37 cellular contexts compared by ENCODE assay signal in genomic region chr12:65747338-65747737, GRCh38.
"Had no signal": no experiment of that assay in that cellular context is flagged by ENCODE, and none has a peak within 500 bp of the region (broad histone marks: within the 10 kb centered on the region; RNA-seq: fewer than 3 reads in every experiment).

No MANE protein-coding gene starts in this region.

- H3K9me3 ChIP-seq: adrenal gland, body of pancreas, breast epithelium had no signal

- H3K27me3 ChIP-seq: brain microvascular endothelial cell had no signal

- H3K4me3 Mint-ChIP-seq: activated B cell treated with CpG ODN at 0.5 μM for 24 hours; activated CD4-positive, alpha-beta memory T cell treated with anti-CD3 and anti-CD28 coated beads for 36 hours; activated CD4-positive, alpha-beta T cell treated with anti-CD3 and anti-CD28 coated beads, Interleukin-2, amount 10 ng/mL, durations not matched to agents 24 days and 14 days; activated CD8-positive, alpha-beta T cell treated with anti-CD3 and anti-CD28 coated beads for 36 hours; activated naive CD4-positive, alpha-beta T cell treated with anti-CD3 and anti-CD28 coated beads for 36 hours; activated naive CD8-positive, alpha-beta T cell treated with anti-CD3 and anti-CD28 coated beads for 36 hours; activated T-cell treated with anti-CD3 and anti-CD28 coated beads, Interleukin-2, amount 50 U/mL, for 4 hours; activated T-cell treated with anti-CD3 and anti-CD28 coated beads, Interleukin-2, amount 50 U/mL, for 72 hours; activated T-helper 1 cell treated with anti-CD3 and anti-CD28 coated beads, Interleukin-12 subunit alpha, Interleukin-12 subunit beta, Interleukin-2, Interleukin-4 antibody, amounts not matched to agents 30 ng/mL and 10 ng/mL and 1 ng/mL, durations not matched to agents 14 hours and 24 hours and 36 hours; activated T-helper 17 cell treated with anti-CD3 and anti-CD28 coated beads, Interleukin-2, amount 50 U/mL, for 72 hours; T-helper 1 cell treated with Interleukin-12 subunit alpha and Interleukin-12 subunit beta and Interleukin-4 antibody, amounts not matched to agents 30 μg/mL and 1 μg/mL, for 36 hours; T-helper 2 cell treated with Interferon-gamma antibody and Interleukin-4, amounts not matched to agents 5 μg/mL and 100 μg/mL, for 36 hours had no signal

- H3K27ac ChIP-seq: adrenal gland, body of pancreas, brain microvascular endothelial cell, breast epithelium, VCaP had no signal

- H3K4me1 Mint-ChIP-seq: activated CD4-positive, alpha-beta T cell treated with anti-CD3 and anti-CD28 coated beads, Interleukin-2, amount 10 ng/mL, durations not matched to agents 24 days and 14 days; activated naive CD8-positive, alpha-beta T cell treated with anti-CD3 and anti-CD28 coated beads for 36 hours; activated T-helper 17 cell treated with anti-CD3 and anti-CD28 coated beads, Interleukin-2, amount 50 U/mL, for 72 hours had no signal

- H3K4me1 ChIP-seq: breast epithelium had no signal

- H3K4me3 ChIP-seq: adrenal gland, body of pancreas, breast epithelium had no signal

- H3K9me3 Mint-ChIP-seq: activated B cell treated with CpG ODN at 0.5 μM for 24 hours; activated CD4-positive, alpha-beta memory T cell treated with anti-CD3 and anti-CD28 coated beads for 36 hours; activated CD4-positive, alpha-beta T cell treated with anti-CD3 and anti-CD28 coated beads, Interleukin-2, amount 10 ng/mL, durations not matched to agents 24 days and 14 days; activated CD8-positive, alpha-beta T cell treated with anti-CD3 and anti-CD28 coated beads for 36 hours; activated naive CD4-positive, alpha-beta T cell treated with anti-CD3 and anti-CD28 coated beads for 36 hours; activated naive CD8-positive, alpha-beta T cell treated with anti-CD3 and anti-CD28 coated beads for 36 hours; activated T-cell treated with anti-CD3 and anti-CD28 coated beads, Interleukin-2, amount 50 U/mL, for 4 hours; activated T-cell treated with anti-CD3 and anti-CD28 coated beads, Interleukin-2, amount 50 U/mL, for 72 hours; activated T-helper 1 cell treated with anti-CD3 and anti-CD28 coated beads, Interleukin-12 subunit alpha, Interleukin-12 subunit beta, Interleukin-2, Interleukin-4 antibody, amounts not matched to agents 30 ng/mL and 10 ng/mL and 1 ng/mL, durations not matched to agents 14 hours and 24 hours and 36 hours; activated T-helper 17 cell treated with anti-CD3 and anti-CD28 coated beads, Interleukin-2, amount 50 U/mL, for 72 hours; T-helper 1 cell treated with Interleukin-12 subunit alpha and Interleukin-12 subunit beta and Interleukin-4 antibody, amounts not matched to agents 30 μg/mL and 1 μg/mL, for 36 hours; T-helper 2 cell treated with Interferon-gamma antibody and Interleukin-4, amounts not matched to agents 5 μg/mL and 100 μg/mL, for 36 hours had no signal

- FAIRE-seq: astrocyte, TTC549 had no signal

- DNase-seq: activated B cell treated with CpG ODN at 0.5 μM for 24 hours; activated CD4-positive, alpha-beta memory T cell treated with anti-CD3 and anti-CD28 coated beads for 36 hours; activated CD4-positive, alpha-beta T cell treated with anti-CD3 and anti-CD28 coated beads for 4 hours; activated CD4-positive, alpha-beta T cell treated with anti-CD3 and anti-CD28 coated beads, Interleukin-2, amount 10 ng/mL, durations not matched to agents 24 days and 14 days; activated CD4-positive, alpha-beta T cell treated with anti-CD3 and anti-CD28 coated beads, Interleukin-2, amount 50 U/mL, for 1 hour; activated CD4-positive, alpha-beta T cell treated with anti-CD3 and anti-CD28 coated beads, Interleukin-2, amount 50 U/mL, for 4 hours; activated CD4-positive, CD25-positive, alpha-beta regulatory T cell treated with anti-CD3 and anti-CD28 coated beads, Interleukin-2, amount 50 U/mL, for 72 hours; activated CD8-positive, alpha-beta memory T cell treated with anti-CD3 and anti-CD28 coated beads, Interleukin-2, amount 50 U/mL, for 4 hours; activated CD8-positive, alpha-beta T cell treated with anti-CD3 and anti-CD28 coated beads for 36 hours; activated effector memory CD4-positive, alpha-beta T cell treated with anti-CD3 and anti-CD28 coated beads, Interleukin-2, amount 50 U/mL, for 16 hours; activated gamma-delta T cell treated with Interleukin-2 at 50 U/mL for 16 hours; activated naive CD4-positive, alpha-beta T cell; activated naive CD4-positive, alpha-beta T cell treated with anti-CD3 and anti-CD28 coated beads for 36 hours; activated naive CD4-positive, alpha-beta T cell treated with anti-CD3 and anti-CD28 coated beads, Interleukin-2, amount 50 U/mL, for 16 hours; activated naive CD8-positive, alpha-beta T cell treated with anti-CD3 and anti-CD28 coated beads for 36 hours; activated T-cell treated with anti-CD3 and anti-CD28 coated beads for 4 hours; activated T-cell treated with anti-CD3 and anti-CD28 coated beads, Interleukin-2, amount 50 U/mL, for 1 hour; activated T-cell treated with anti-CD3 and anti-CD28 coated beads, Interleukin-2, amount 50 U/mL, for 4 hours; activated T-cell treated with anti-CD3 and anti-CD28 coated beads, Interleukin-2, amount 50 U/mL, for 72 hours; adrenal gland; amniotic stem cell; aorta; body of pancreas; brain microvascular endothelial cell; central memory CD4-positive, alpha-beta T cell; T-helper 1 cell; T-helper 2 cell; T-helper 9 cell had no signal

- H3K36me3 ChIP-seq: adrenal gland, brain microvascular endothelial cell, breast epithelium had no signal

- ATAC-seq: activated CD8-positive, alpha-beta T cell treated with anti-CD3 and anti-CD28 coated beads for 36 hours; activated naive CD4-positive, alpha-beta T cell treated with anti-CD3 and anti-CD28 coated beads, Interleukin-2, amount 50 U/mL, for 72 hours; activated T-cell treated with anti-CD3 and anti-CD28 coated beads, Interleukin-2, amount 50 U/mL, for 4 hours; activated T-cell treated with anti-CD3 and anti-CD28 coated beads, Interleukin-2, amount 50 U/mL, for 72 hours; activated T-helper 17 cell treated with anti-CD3 and anti-CD28 coated beads, Interleukin-2, amount 50 U/mL, for 72 hours; body of pancreas had no signal

- H3K27ac Mint-ChIP-seq: activated B cell treated with CpG ODN at 0.5 μM for 24 hours; activated CD4-positive, alpha-beta memory T cell treated with anti-CD3 and anti-CD28 coated beads for 36 hours; activated CD4-positive, alpha-beta T cell treated with anti-CD3 and anti-CD28 coated beads, Interleukin-2, amount 10 ng/mL, durations not matched to agents 24 days and 14 days; activated CD8-positive, alpha-beta T cell treated with anti-CD3 and anti-CD28 coated beads for 36 hours; activated naive CD4-positive, alpha-beta T cell treated with anti-CD3 and anti-CD28 coated beads for 36 hours; activated naive CD4-positive, alpha-beta T cell treated with anti-CD3 and anti-CD28 coated beads, Interleukin-2, amount 50 U/mL, for 72 hours; activated naive CD8-positive, alpha-beta T cell treated with anti-CD3 and anti-CD28 coated beads for 36 hours; activated T-cell treated with anti-CD3 and anti-CD28 coated beads, Interleukin-2, amount 50 U/mL, for 72 hours; activated T-helper 1 cell treated with anti-CD3 and anti-CD28 coated beads, Interleukin-12 subunit alpha, Interleukin-12 subunit beta, Interleukin-2, Interleukin-4 antibody, amounts not matched to agents 30 ng/mL and 10 ng/mL and 1 ng/mL, durations not matched to agents 14 hours and 24 hours and 36 hours; activated T-helper 17 cell treated with anti-CD3 and anti-CD28 coated beads, Interleukin-2, amount 50 U/mL, for 72 hours; T-helper 1 cell treated with Interleukin-12 subunit alpha and Interleukin-12 subunit beta and Interleukin-4 antibody, amounts not matched to agents 30 μg/mL and 1 μg/mL, for 36 hours; T-helper 2 cell treated with Interferon-gamma antibody and Interleukin-4, amounts not matched to agents 5 μg/mL and 100 μg/mL, for 36 hours had no signal

- H3K36me3 Mint-ChIP-seq: activated CD4-positive, alpha-beta memory T cell treated with anti-CD3 and anti-CD28 coated beads for 36 hours; activated naive CD4-positive, alpha-beta T cell treated with anti-CD3 and anti-CD28 coated beads, Interleukin-2, amount 50 U/mL, for 72 hours; activated naive CD8-positive, alpha-beta T cell treated with anti-CD3 and anti-CD28 coated beads for 36 hours had no signal
